21 cellular contexts compared by ENCODE assay signal in the genomic region with DNA sequence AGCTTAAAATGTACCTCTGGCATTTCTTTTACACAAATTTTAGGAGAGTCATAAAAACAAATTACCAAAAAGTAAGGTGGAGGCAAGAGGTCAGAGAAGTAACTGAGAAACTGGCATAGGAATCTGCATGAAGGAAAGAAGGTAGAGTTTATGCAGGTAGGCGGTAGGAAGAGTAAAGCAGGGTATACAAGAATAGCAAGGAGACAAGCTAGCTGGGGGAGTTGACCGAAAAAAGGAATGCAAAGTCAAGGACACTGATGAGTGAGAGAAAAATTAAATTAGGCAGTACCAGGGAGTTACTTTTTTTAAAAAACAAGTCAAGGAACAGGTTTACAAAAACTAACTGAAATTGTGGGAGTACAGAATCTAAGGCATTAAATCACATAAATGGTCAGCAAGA. TPM values are rescaled to one million over a fixed set of nuclear protein-coding genes. Genes with fewer than 3 reads are reported as not detected.
DNase-seq lines count a peak whose midpoint lies in the region; ATAC-seq, FAIRE-seq and TF ChIP-seq lines count a peak whose summit lies in the region.
"Had no signal": no experiment of that assay in that cellular context is flagged by ENCODE, and none has a peak within 500 bp of the region (broad histone marks: within the 10 kb centered on the region; RNA-seq: fewer than 3 reads in every experiment).

No MANE protein-coding gene starts in this region.

- H2BK5ac ChIP-seq in mesenchymal stem cell (ENCODE audit: low read depth, low read length, poor library complexity, severe bottlenecking) = no peak overlapping the region

- no peak overlapping the region for H2AFZ ChIP-seq in mesenchymal stem cell (ENCODE audit: low read depth, low read length)

- H3K4me1 Mint-ChIP-seq in T-cell = peaks cover 66 to 75% (median 67%) of the 10 kb centered on the region in 3 donors

- no peak overlapping the region for H3K4me3 Mint-ChIP-seq in T-cell
- H3K4me3 Mint-ChIP-seq: activated naive CD4-positive, alpha-beta T cell treated with anti-CD3 and anti-CD28 coated beads, Interleukin-2, amount 50 U/mL, for 24 hours; naive B cell had no signal

- peaks cover 3 to 22% of the 10 kb centered on the region in 2 experiments for H3K36me3 ChIP-seq in mesenchymal stem cell (ENCODE audit: control insufficient read depth in 1 of 2, insufficient read depth in 2 of 2, low read depth in 1 of 2, low read length in 2 of 2)
- peaks cover 11% of the 10 kb centered on the region for H3K36me3 ChIP-seq in skeletal muscle satellite cell (ENCODE audit: insufficient read depth, low read length)
- H3K36me3 ChIP-seq: transverse colon had no signal

- FAIRE-seq in H54 (lab: Jason Lieb, UNC) = peak; percentile 86
- FAIRE-seq: endothelial cell of umbilical vein had no signal

- H3K18ac ChIP-seq in mesenchymal stem cell (ENCODE audit: low read depth in 1 of 2, low read length in 2 of 2) = no peak overlapping the region

- H3K27me3 Mint-ChIP-seq in T-cell = no peaks in the 10 kb centered on the region
- H3K27me3 Mint-ChIP-seq: activated naive CD4-positive, alpha-beta T cell treated with anti-CD3 and anti-CD28 coated beads, Interleukin-2, amount 50 U/mL, for 24 hours; naive B cell had no signal

- no peak for TF ChIP-seq POLR2A in H54 (IDR thresholded peaks at IDR 0.05; ENCODE audit: low read depth, low read length)

- H3K79me1 ChIP-seq in mesenchymal stem cell (replicated peaks; ENCODE audit: low read length, poor library complexity, severe bottlenecking) = peaks cover 18% of the 10 kb centered on the region

- H3K4me2 ChIP-seq in mesenchymal stem cell (ENCODE audit: low read length, poor library complexity, severe bottlenecking) (no peak overlapping the region), skeletal muscle satellite cell (ENCODE audit: low read length) (peak overlapping the region; percentile 58)

- no peaks in the 10 kb centered on the region for H3K9me3 Mint-ChIP-seq in T-cell
- H3K9me3 Mint-ChIP-seq: activated naive CD4-positive, alpha-beta T cell treated with anti-CD3 and anti-CD28 coated beads, Interleukin-2, amount 50 U/mL, for 24 hours; naive B cell had no signal

- CTCF ChIA-PET in T-cell (lab: Charles Lee) = no interaction called here

- H2AK5ac ChIP-seq in mesenchymal stem cell (ENCODE audit: low read length, severe bottlenecking) = no peak overlapping the region

- H3K27ac Mint-ChIP-seq in T-cell = peak overlapping the region; percentile 5 to 16
- H3K27ac Mint-ChIP-seq: activated naive CD4-positive, alpha-beta T cell treated with anti-CD3 and anti-CD28 coated beads, Interleukin-2, amount 50 U/mL, for 24 hours had no signal

- H3K4me1 ChIP-seq in mesenchymal stem cell (ENCODE audit: control insufficient read depth, insufficient read depth, low read depth, low read length) = no peaks in the 10 kb centered on the region
- peaks cover 25% of the 10 kb centered on the region for H3K4me1 ChIP-seq in skeletal muscle satellite cell (ENCODE audit: control insufficient read depth, insufficient read depth, low read length)

- no peak overlapping the region for H3K4ac ChIP-seq in mesenchymal stem cell (ENCODE audit: low read depth in 1 of 2, low read length in 2 of 2)

- 77% methylated on average over 2 of the region's 2 CpGs for WGBS in mesenchymal stem cell

- ATAC-seq in T-cell (replicated peaks in 1 of 4) = no peak
- ATAC-seq: stimulated activated naive CD8-positive, alpha-beta T cell treated with anti-CD3 and anti-CD28 coated beads, Interleukin-15, Interleukin-2, amounts not matched to agents 100 U/mL and 50 U/mL, for 24 hours had no signal

- H3K27me3 ChIP-seq in mesenchymal stem cell (ENCODE audit: control insufficient read depth in 1 of 2, insufficient read depth in 1 of 2, low read length in 2 of 2) (no peaks in the 10 kb centered on the region), skeletal muscle satellite cell (ENCODE audit: control insufficient read depth, insufficient read depth, low read length) (no peaks in the 10 kb centered on the region)
- H3K27me3 ChIP-seq: transverse colon had no signal

- H4K8ac ChIP-seq in mesenchymal stem cell (ENCODE audit: low read length) = no peak overlapping the region

- no peak overlapping the region for H2BK12ac ChIP-seq in mesenchymal stem cell (ENCODE audit: low read length in 2 of 2)

- no peak overlapping the region for H2BK120ac ChIP-seq in mesenchymal stem cell (ENCODE audit: low read depth, low read length)

- peak overlapping the region; percentile 4 for H3K9ac ChIP-seq in mesenchymal stem cell (ENCODE audit: low read length)
- H3K9ac ChIP-seq in skeletal muscle satellite cell (ENCODE audit: low read depth, low read length) = peak overlapping the region; percentile 16

- H3K36me3 Mint-ChIP-seq in T-cell = peaks cover 28% of the 10 kb centered on the region
- H3K36me3 Mint-ChIP-seq: naive B cell had no signal

- no peak overlapping the region for H3K27ac ChIP-seq in mesenchymal stem cell (ENCODE audit: low read length, poor library complexity, severe bottlenecking)
- H3K27ac ChIP-seq: RWPE1, transverse colon had no signal

- DNase-seq in H54 (ENCODE audit: insufficient read length, low spot score) (no peak), T-cell (no peak), mesenchymal stem cell (no peak), GF-D8 (lab: John Stamatoyannopoulos, UW) (no peak), NCI-H2029 (lab: John Stamatoyannopoulos, UW) (no peak), NCI-H2081 treated with DMSO at 0.1 percent for 48 hours (lab: John Stamatoyannopoulos, UW) (no peak)
- DNase-seq: activated T-cell treated with anti-CD3 and anti-CD28 coated beads, Interleukin-2, amount 50 U/mL, for 48 hours; dermis blood vessel endothelial cell; DMS79 treated with DMSO at 0.1 percent for 48 hours; H7; head of caudate nucleus; naive B cell; NCI-H1105 treated with DMSO at 0.1 percent for 48 hours; NCI-H524; stimulated activated CD4-positive, alpha-beta T cell treated with anti-CD3 and anti-CD28 coated beads, Interleukin-4, amount 100 ng/mL, for 1 hour; stimulated activated naive CD8-positive, alpha-beta T cell treated with anti-CD3 and anti-CD28 coated beads, Interleukin-15, Interleukin-2, amounts not matched to agents 100 U/mL and 50 U/mL, for 24 hours; transverse colon had no signal

- no peak overlapping the region for H3K14ac ChIP-seq in mesenchymal stem cell (ENCODE audit: low read length in 2 of 2)

- H3K23ac ChIP-seq in mesenchymal stem cell (ENCODE audit: low read length in 2 of 2) = no peak overlapping the region

- H3K9me3 ChIP-seq in mesenchymal stem cell (ENCODE audit: control insufficient read depth, low read length) (no peaks in the 10 kb centered on the region), skeletal muscle satellite cell (replicated peaks; ENCODE audit: low read length) (no peaks in the 10 kb centered on the region)
- H3K9me3 ChIP-seq: transverse colon had no signal

- no peak overlapping the region for H4K91ac ChIP-seq in mesenchymal stem cell (ENCODE audit: low read length)

- POLR2A ChIA-PET in T-cell (lab: Charles Lee) = interaction anchor here in 1 of 2 donors (0.6 kb wide), 1 partner anchor 53 kb away, joined by 3 read pairs; no protein-coding TSS in a partner anchor

- no peak overlapping the region for H3K4me3 ChIP-seq in mesenchymal stem cell (ENCODE audit: insufficient read depth in 1 of 2, low read depth in 1 of 2, low read length in 2 of 2)
- no peak overlapping the region for H3K4me3 ChIP-seq in skeletal muscle satellite cell (ENCODE audit: low read length)
- H3K4me3 ChIP-seq: transverse colon had no signal

- H2BK15ac ChIP-seq in mesenchymal stem cell (ENCODE audit: low read depth, poor library complexity, severe bottlenecking) = no peak overlapping the region

RNA-seq across cellular contexts. Expression of gene FOXJ3, which starts 56.0 kb away (rescaled TPM):
- total RNA-seq in T-cell = 10 to 100 TPM; 71.4 to 87.7 (median 77.8) TPM
- polyA plus RNA-seq in mesenchymal stem cell (2013, experiment 1 of 2) = 22.6 TPM
- 22.7 TPM for polyA plus RNA-seq in mesenchymal stem cell (2013, experiment 2 of 2)
- total RNA-seq in skeletal muscle satellite cell (2012; rRNA removed) = 19.7 and 20.0 TPM in 2 replicates
